ENCODE assay signal across 1 cellular context in genomic region chr7:29292886-29293658, GRCh38.
TF ChIP-seq lines count a peak whose summit lies in the region.

No MANE protein-coding gene starts in this region.

TF ChIP-seq in WTC11, 78 proteins besides CTCF, POLR2A, EP300 and RAD21 (continued from another document):
- TF ChIP-seq, protein P1, sequence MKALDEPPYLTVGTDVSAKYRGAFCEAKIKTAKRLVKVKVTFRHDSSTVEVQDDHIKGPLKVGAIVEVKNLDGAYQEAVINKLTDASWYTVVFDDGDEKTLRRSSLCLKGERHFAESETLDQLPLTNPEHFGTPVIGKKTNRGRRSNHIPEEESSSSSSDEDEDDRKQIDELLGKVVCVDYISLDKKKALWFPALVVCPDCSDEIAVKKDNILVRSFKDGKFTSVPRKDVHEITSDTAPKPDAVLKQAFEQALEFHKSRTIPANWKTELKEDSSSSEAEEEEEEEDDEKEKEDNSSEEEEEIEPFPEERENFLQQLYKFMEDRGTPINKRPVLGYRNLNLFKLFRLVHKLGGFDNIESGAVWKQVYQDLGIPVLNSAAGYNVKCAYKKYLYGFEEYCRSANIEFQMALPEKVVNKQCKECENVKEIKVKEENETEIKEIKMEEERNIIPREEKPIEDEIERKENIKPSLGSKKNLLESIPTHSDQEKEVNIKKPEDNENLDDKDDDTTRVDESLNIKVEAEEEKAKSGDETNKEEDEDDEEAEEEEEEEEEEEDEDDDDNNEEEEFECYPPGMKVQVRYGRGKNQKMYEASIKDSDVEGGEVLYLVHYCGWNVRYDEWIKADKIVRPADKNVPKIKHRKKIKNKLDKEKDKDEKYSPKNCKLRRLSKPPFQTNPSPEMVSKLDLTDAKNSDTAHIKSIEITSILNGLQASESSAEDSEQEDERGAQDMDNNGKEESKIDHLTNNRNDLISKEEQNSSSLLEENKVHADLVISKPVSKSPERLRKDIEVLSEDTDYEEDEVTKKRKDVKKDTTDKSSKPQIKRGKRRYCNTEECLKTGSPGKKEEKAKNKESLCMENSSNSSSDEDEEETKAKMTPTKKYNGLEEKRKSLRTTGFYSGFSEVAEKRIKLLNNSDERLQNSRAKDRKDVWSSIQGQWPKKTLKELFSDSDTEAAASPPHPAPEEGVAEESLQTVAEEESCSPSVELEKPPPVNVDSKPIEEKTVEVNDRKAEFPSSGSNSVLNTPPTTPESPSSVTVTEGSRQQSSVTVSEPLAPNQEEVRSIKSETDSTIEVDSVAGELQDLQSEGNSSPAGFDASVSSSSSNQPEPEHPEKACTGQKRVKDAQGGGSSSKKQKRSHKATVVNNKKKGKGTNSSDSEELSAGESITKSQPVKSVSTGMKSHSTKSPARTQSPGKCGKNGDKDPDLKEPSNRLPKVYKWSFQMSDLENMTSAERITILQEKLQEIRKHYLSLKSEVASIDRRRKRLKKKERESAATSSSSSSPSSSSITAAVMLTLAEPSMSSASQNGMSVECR (CRISPR knock-in tag; IDR thresholded peaks at IDR 0.05; ENCODE audit: borderline replicate concordance) = no peak
- TF ChIP-seq ZNF396 (CRISPR knock-in tag; IDR thresholded peaks at IDR 0.05; ENCODE audit: borderline replicate concordance) (no peak), NR3C1 (CRISPR knock-in tag; conservative IDR thresholded peaks at IDR 0.05; ENCODE audit: low read depth) (no peak), ESRRA (CRISPR knock-in tag; IDR thresholded peaks at IDR 0.05; ENCODE audit: borderline replicate concordance) (no peak)
- TF ChIP-seq, protein P2, sequence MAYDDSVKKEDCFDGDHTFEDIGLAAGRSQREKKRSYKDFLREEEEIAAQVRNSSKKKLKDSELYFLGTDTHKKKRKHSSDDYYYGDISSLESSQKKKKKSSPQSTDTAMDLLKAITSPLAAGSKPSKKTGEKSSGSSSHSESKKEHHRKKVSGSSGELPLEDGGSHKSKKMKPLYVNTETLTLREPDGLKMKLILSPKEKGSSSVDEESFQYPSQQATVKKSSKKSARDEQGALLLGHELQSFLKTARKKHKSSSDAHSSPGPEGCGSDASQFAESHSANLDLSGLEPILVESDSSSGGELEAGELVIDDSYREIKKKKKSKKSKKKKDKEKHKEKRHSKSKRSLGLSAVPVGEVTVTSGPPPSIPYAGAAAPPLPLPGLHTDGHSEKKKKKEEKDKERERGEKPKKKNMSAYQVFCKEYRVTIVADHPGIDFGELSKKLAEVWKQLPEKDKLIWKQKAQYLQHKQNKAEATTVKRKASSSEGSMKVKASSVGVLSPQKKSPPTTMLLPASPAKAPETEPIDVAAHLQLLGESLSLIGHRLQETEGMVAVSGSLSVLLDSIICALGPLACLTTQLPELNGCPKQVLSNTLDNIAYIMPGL (CRISPR knock-in tag; IDR thresholded peaks at IDR 0.05) = no peak
